In the genomic region with DNA sequence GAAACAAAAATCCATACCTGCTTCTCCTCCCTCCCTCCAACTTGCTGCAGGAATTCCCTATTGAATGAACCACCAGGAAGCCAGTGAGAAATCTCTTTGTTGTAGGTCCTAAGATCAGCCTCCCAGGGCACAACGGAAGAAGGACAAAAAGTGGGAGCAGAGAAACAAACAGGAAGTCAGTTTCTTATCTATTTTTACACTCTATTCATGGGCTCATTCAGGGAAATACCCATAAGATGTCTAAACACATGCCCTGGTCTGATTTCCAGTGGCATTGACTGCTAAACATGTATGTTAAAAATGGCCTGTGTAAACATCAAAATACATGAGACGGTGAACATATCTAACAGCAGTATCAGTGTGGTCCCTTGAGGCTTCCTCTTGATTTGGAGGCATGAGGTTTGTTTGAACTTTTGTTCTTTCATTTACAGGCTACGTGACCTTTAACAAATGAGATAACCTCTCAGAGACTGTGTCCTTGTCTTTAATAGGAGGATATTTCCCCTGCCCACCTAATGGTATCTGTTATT, we compare ENCODE assay signal across 13 cellular contexts. TPM values are rescaled to one million over a fixed set of nuclear protein-coding genes. Genes with fewer than 3 reads are reported as not detected.
A peak's percentile ranks its signal among the peaks of the same experiment; 100 is the strongest.
DNase-seq lines count a peak whose midpoint lies in the region; ATAC-seq and TF ChIP-seq lines count a peak whose summit lies in the region.
"Had no signal": no experiment of that assay in that cellular context is flagged by ENCODE, and none has a peak within 500 bp of the region (broad histone marks: within the 10 kb centered on the region; RNA-seq: fewer than 3 reads in every experiment).

No MANE protein-coding gene starts in this region.

- no peak overlapping the region; the same call in 1 of the 2 replicates for H3K4me3 ChIP-seq in HUES48 (ENCODE audit: low read depth, low read length)
- H3K4me3 ChIP-seq: vagina had no signal

- intact Hi-C loops in natural killer cell (cut with micrococcal nuclease): no loop called here

- H3K27ac ChIP-seq in HUES48 (ENCODE audit: low read depth, low read length): peak overlapping the region; percentile 76
- H3K27ac ChIP-seq: vagina had no signal

- POLR2A ChIA-PET in GM10248 (lab: Yijun Ruan, JAX): no interaction called here

- H3K36me3 Mint-ChIP-seq in activated naive CD8-positive, alpha-beta T cell: peaks cover 3% of the 10 kb centered on the region
- no peaks in the 10 kb centered on the region for H3K36me3 Mint-ChIP-seq in natural killer cell

- ATAC-seq in natural killer cell: peak; percentile 66 to 71 (median 66)
- ATAC-seq in GM21381 (IDR thresholded peaks at IDR 0.05; ENCODE audit: unreplicated experiment): no peak
- ATAC-seq: Panc1 had no signal

- H3K9me3 Mint-ChIP-seq in activated naive CD8-positive, alpha-beta T cell (ENCODE audit: low read depth): peaks cover 8% of the 10 kb centered on the region
- H3K9me3 Mint-ChIP-seq in natural killer cell: no peaks in the 10 kb centered on the region
- H3K9me3 Mint-ChIP-seq: activated B cell treated with CpG ODN at 0.5 μM for 24 hours had no signal

- no peaks in the 10 kb centered on the region for H3K36me3 ChIP-seq in HUES48 (ENCODE audit: control insufficient read depth, insufficient read depth, low read length)
- H3K36me3 ChIP-seq: vagina had no signal

- no peak overlapping the region for H3K9ac ChIP-seq in HUES48 (ENCODE audit: low read depth, low read length)

- peaks cover 11% of the 10 kb centered on the region for H3K4me1 ChIP-seq in HUES48 (ENCODE audit: control insufficient read depth, insufficient read depth, low read length)
- H3K4me1 ChIP-seq: vagina had no signal

- DNase-seq in GM10248 (ENCODE audit: extremely low spot score): peak; percentile 7
- no peak for DNase-seq in natural killer cell
- DNase-seq in stimulated activated CD4-positive, alpha-beta T cell treated with anti-CD3 and anti-CD28 coated beads, Interleukin-15, amount 100 ng/mL, for 24 hours: no peak
- DNase-seq in NOMO-1 treated with DMSO at 0.1 percent for 48 hours (lab: John Stamatoyannopoulos, UW; ENCODE audit: unreplicated experiment): no peak
- DNase-seq: activated B cell treated with CpG ODN at 0.5 μM for 24 hours, DMS 273 treated with DMSO at 0.1 percent for 48 hours, hypothalamus, NCI-H2171 treated with DMSO at 0.1 percent for 48 hours had no signal

- H3K27me3 Mint-ChIP-seq in activated naive CD8-positive, alpha-beta T cell: no peaks in the 10 kb centered on the region
- H3K27me3 Mint-ChIP-seq in natural killer cell (ENCODE audit: low read depth in 2 of 2): no peaks in the 10 kb centered on the region
- H3K27me3 Mint-ChIP-seq: activated B cell treated with CpG ODN at 0.5 μM for 24 hours had no signal

- H3K9me3 ChIP-seq in HUES48 (ENCODE audit: control insufficient read depth, insufficient read depth, low read length): no peaks in the 10 kb centered on the region
- H3K9me3 ChIP-seq: vagina had no signal

- H3K27me3 ChIP-seq in HUES48 (ENCODE audit: control insufficient read depth, insufficient read depth, low read length): no peaks in the 10 kb centered on the region
- H3K27me3 ChIP-seq: vagina had no signal

- CTCF ChIA-PET in GM10248 (lab: Yijun Ruan, JAX): no interaction called here

- H3K27ac Mint-ChIP-seq in activated naive CD8-positive, alpha-beta T cell: peak overlapping the region; percentile 89
- H3K27ac Mint-ChIP-seq in natural killer cell: peak overlapping the region; percentile 69 to 91
- H3K27ac Mint-ChIP-seq: activated B cell treated with CpG ODN at 0.5 μM for 24 hours had no signal

- peak overlapping the region; percentile 8 for H3K4me3 Mint-ChIP-seq in activated naive CD8-positive, alpha-beta T cell
- H3K4me3 Mint-ChIP-seq in natural killer cell: peak overlapping the region; percentile 2
- H3K4me3 Mint-ChIP-seq: activated B cell treated with CpG ODN at 0.5 μM for 24 hours had no signal

- TF ChIP-seq CTCF in GM10248 (IDR thresholded peaks at IDR 0.05; ENCODE audit: control extremely low read depth, extremely low read depth, low read depth, missing control alignments) (no peak), natural killer cell (IDR thresholded peaks at IDR 0.05) (no peak)

- peaks cover 77% of the 10 kb centered on the region for H3K4me1 Mint-ChIP-seq in activated naive CD8-positive, alpha-beta T cell (ENCODE audit: low read depth)
- H3K4me1 Mint-ChIP-seq in natural killer cell: peaks cover 91 to 92% of the 10 kb centered on the region in 2 donors

RNA-seq across cellular contexts. Expression of a gene that starts 18.8 kb away (rescaled TPM):
- 10 to 100 TPM; 37.6 to 47.4 (median 40.3) TPM for total RNA-seq in natural killer cell

RNA-seq across cellular contexts. Expression of a gene that starts 30.7 kb away (rescaled TPM):
- 10 to 100 TPM; 50.3 to 78.2 (median 67.2) TPM for total RNA-seq in natural killer cell
